In genomic region chr13:52195052-52195837, GRCh38 we compare ENCODE assay signal across 8 cellular contexts. TPM values are rescaled to one million over a fixed set of nuclear protein-coding genes. Genes with fewer than 3 reads are reported as not detected.
DNase-seq lines count a peak whose midpoint lies in the region; ATAC-seq, FAIRE-seq and TF ChIP-seq lines count a peak whose summit lies in the region.

No MANE protein-coding gene starts in this region.

- peak overlapping the region; percentile 96 to 99 (median 98) for H3K4me3 Mint-ChIP-seq in CD4-positive, alpha-beta memory T cell

- peak overlapping the region; percentile 62 for H2AFZ ChIP-seq in endothelial cell of umbilical vein (ENCODE audit: low read depth, low read length)

- no peaks in the 10 kb centered on the region for H3K27me3 Mint-ChIP-seq in CD4-positive, alpha-beta memory T cell

- peak overlapping the region; percentile 64 for H3K9ac ChIP-seq in endothelial cell of umbilical vein (replicated peaks; ENCODE audit: extremely low read depth, insufficient read depth, low read length)

- H3K36me3 Mint-ChIP-seq in CD4-positive, alpha-beta memory T cell = peaks cover 0 to 14% of the 10 kb centered on the region in 2 donors

- peak; percentile 47 to 56 (median 52) for DNase-seq in CD4-positive, alpha-beta memory T cell
- DNase-seq in Jurkat, Clone E6-1 (ENCODE audit: low read depth, low spot score) = no peak
- peak; percentile 46 for DNase-seq in activated CD8-positive, alpha-beta memory T cell treated with anti-CD3 and anti-CD28 coated beads, Interleukin-2, amount 50 U/mL, for 1 hour (ENCODE audit: extremely low read depth)
- DNase-seq in endothelial cell of umbilical vein (ENCODE audit: low read depth, low spot score) = peak; percentile 83
- DNase-seq in mucosa of gallbladder (ENCODE audit: low spot score) = peak; percentile 78
- peak; percentile 58 for DNase-seq in stimulated activated CD8-positive, alpha-beta memory T cell treated with anti-CD3 and anti-CD28 coated beads, Interleukin-4, amount 100 ng/mL, for 24 hours (ENCODE audit: low read depth)

- BruUV-seq in endothelial cell of umbilical vein (replicated peaks; lab: Mats Ljungman, UMichigan) = no TSS peak

- no peaks in the 10 kb centered on the region for H3K9me1 ChIP-seq in endothelial cell of umbilical vein (replicated peaks; ENCODE audit: control insufficient read depth, extremely low read depth, insufficient read depth, low read length)

- intact Hi-C loops in CD4-positive, alpha-beta memory T cell (cut with micrococcal nuclease) = loop anchor here (1.0 to 10.0 kb wide), 6 partner anchors 66 to 610 kb away; partner anchors contain the start of genes ALG11, DHRS12, NEK5 and VPS36
- intact Hi-C loops in endothelial cell of umbilical vein (cut with micrococcal nuclease) = loop anchor here (1.0 to 2.0 kb wide), 4 partner anchors 42 to 256 kb away; partner anchors contain the start of genes ALG11 and VPS36

- ATAC-seq in GM21367 (IDR thresholded peaks at IDR 0.05; ENCODE audit: unreplicated experiment) (peak; percentile 50), GM18520 (IDR thresholded peaks at IDR 0.05; ENCODE audit: unreplicated experiment) (no peak)

- peak overlapping the region; percentile 94 to 99 (median 97) for H3K27ac Mint-ChIP-seq in CD4-positive, alpha-beta memory T cell

- peaks cover 22 to 32% (median 29%) of the 10 kb centered on the region in 4 donors for H3K4me1 Mint-ChIP-seq in CD4-positive, alpha-beta memory T cell

- no peaks in the 10 kb centered on the region for H3K27me3 ChIP-seq in CD4-positive, alpha-beta memory T cell (ENCODE audit: insufficient read depth, low read length)
- no peaks in the 10 kb centered on the region for H3K27me3 ChIP-seq in endothelial cell of umbilical vein (ENCODE audit: control insufficient read depth in 2 of 2, insufficient read depth in 2 of 2, low read length in 2 of 2)

- H3K27ac ChIP-seq in CD4-positive, alpha-beta memory T cell (ENCODE audit: low read depth, low read length) = peak overlapping the region; percentile 68
- H3K27ac ChIP-seq in endothelial cell of umbilical vein (ENCODE audit: insufficient read depth, low read depth, low read length) = peak overlapping the region; percentile 43

- H3K9me3 ChIP-seq in CD4-positive, alpha-beta memory T cell (ENCODE audit: control insufficient read depth in 1 of 2, low read length in 2 of 2) = no peaks in the 10 kb centered on the region
- no peaks in the 10 kb centered on the region for H3K9me3 ChIP-seq in endothelial cell of umbilical vein (replicated peaks; ENCODE audit: control insufficient read depth, insufficient read depth, low read length)

- peak overlapping the region; percentile 63 for H3K4me2 ChIP-seq in endothelial cell of umbilical vein (ENCODE audit: insufficient read depth, low read length)

- peak in 1 of 2 donors; percentile 35 for TF ChIP-seq CTCF in endothelial cell of umbilical vein (IDR thresholded peaks at IDR 0.05; ENCODE audit: extremely low read depth in 1 of 2, insufficient read depth in 1 of 2, low read depth in 1 of 2, low read length in 2 of 2)

- TF ChIP-seq POLR2A in endothelial cell of umbilical vein (IDR thresholded peaks at IDR 0.05; ENCODE audit: low read depth, low read length) = peak; percentile 60

- FAIRE-seq in endothelial cell of umbilical vein (lab: Jason Lieb, UNC) = peak; percentile 26

- POLR2A ChIA-PET in CD4-positive, alpha-beta memory T cell (lab: Charles Lee; ENCODE audit: partially characterized antibody) = interaction anchor here (0.7 to 3.1 kb wide), 10 partner anchors 36 to 742 kb away, joined by 3 to 18 read pairs (median 8); partner anchors contain the start of genes ALG11, ATP7B, INTS6 and NEK3
- POLR2A ChIA-PET in endothelial cell of umbilical vein (lab: Charles Lee) = no interaction called here

- H3K9me3 Mint-ChIP-seq in CD4-positive, alpha-beta memory T cell = no peaks in the 10 kb centered on the region

- CTCF ChIA-PET in CD4-positive, alpha-beta memory T cell (lab: Charles Lee; ENCODE audit: partially characterized antibody) = interaction anchor here (0.7 to 2.2 kb wide), 11 partner anchors 8 to 380 kb away, joined by 3 to 10 read pairs (median 4); partner anchors contain the start of gene VPS36
- CTCF ChIA-PET in endothelial cell of umbilical vein (lab: Charles Lee) = interaction anchor here (1.0 to 2.6 kb wide), 6 partner anchors 35 to 255 kb away, joined by 3 to 15 read pairs (median 5); partner anchors contain the start of genes NEK3, NEK5 and VPS36

- dilution Hi-C loops in endothelial cell of umbilical vein (cut with MboI; ENCODE audit: extremely low pct_ligation_motif_present, low sequenced_read_pairs) = no loop called here

- peaks cover 24% of the 10 kb centered on the region for H3K4me1 ChIP-seq in CD4-positive, alpha-beta memory T cell (ENCODE audit: insufficient read depth, low read length)
- peaks cover 9% of the 10 kb centered on the region for H3K4me1 ChIP-seq in endothelial cell of umbilical vein (ENCODE audit: control insufficient read depth, extremely low read depth, insufficient read depth, low read length)

- H4K20me1 ChIP-seq in endothelial cell of umbilical vein (replicated peaks; ENCODE audit: control insufficient read depth, extremely low read depth, insufficient read depth, low read length) = no peaks in the 10 kb centered on the region

- peaks cover 10% of the 10 kb centered on the region for H3K79me2 ChIP-seq in endothelial cell of umbilical vein (ENCODE audit: control insufficient read depth, insufficient read depth, low read length)

- no peaks in the 10 kb centered on the region for H3K36me3 ChIP-seq in CD4-positive, alpha-beta memory T cell (ENCODE audit: insufficient read depth, low read length)
- H3K36me3 ChIP-seq in endothelial cell of umbilical vein (ENCODE audit: control insufficient read depth in 2 of 2, extremely low read depth in 1 of 2, insufficient read depth in 2 of 2, low read length in 2 of 2) = no peaks in the 10 kb centered on the region

- peak overlapping the region; percentile 82 to 94 for H3K4me3 ChIP-seq in CD4-positive, alpha-beta memory T cell (ENCODE audit: low read length in 2 of 2)
- peak overlapping the region; percentile 95 for H3K4me3 ChIP-seq in Jurkat, Clone E6-1 (ENCODE audit: low read length)
- peak overlapping the region; percentile 37 to 88 (median 73) for H3K4me3 ChIP-seq in endothelial cell of umbilical vein (replicated peaks in 1 of 3; ENCODE audit: insufficient read depth in 1 of 3, low read depth in 1 of 3, low read length in 3 of 3)

TF ChIP-seq in endothelial cell of umbilical vein, 7 proteins besides CTCF, POLR2A, EP300 and RAD21:
- TF ChIP-seq MAX (IDR thresholded peaks at IDR 0.05; ENCODE audit: insufficient read depth, insufficient read length) (peak; percentile 62), POLR2AphosphoS5 (IDR thresholded peaks at IDR 0.05; ENCODE audit: insufficient read depth, low read depth, low read length) (peak; percentile 38), FOS (IDR thresholded peaks at IDR 0.05; ENCODE audit: borderline replicate concordance, insufficient read depth, low read length) (no peak), EZH2 (IDR thresholded peaks at IDR 0.05; ENCODE audit: borderline replicate concordance, low read depth, low read length, severe bottlenecking) (no peak)
TF ChIP-seq in endothelial cell of umbilical vein: peak in this region for 2.

RNA-seq across cellular contexts. Expression of gene NEK3, which starts 35.8 kb away (rescaled TPM):
- 1 to 10 TPM; 6.4 to 8.2 TPM for total RNA-seq in CD4-positive, alpha-beta memory T cell
- polyA plus RNA-seq in CD4-positive, alpha-beta memory T cell = 1 to 10 TPM; 3.4 to 7.3 TPM
- 7.2 TPM for polyA plus RNA-seq in Jurkat, Clone E6-1 (2012; ENCODE audit: insufficient read depth, insufficient read length)
- 13.8 and 23.5 TPM in 2 replicates for total RNA-seq in endothelial cell of umbilical vein
- 8.3 and 10.3 TPM in 2 replicates for polyA plus RNA-seq in endothelial cell of umbilical vein
- polyA plus RNA-seq in endothelial cell of umbilical vein (2011; cell fraction: cytosol; rRNA removed) = 7.7 and 10.4 TPM in 2 replicates
- 39.0 and 44.9 TPM in 2 replicates for polyA plus RNA-seq in endothelial cell of umbilical vein (2011; cell fraction: nucleus; rRNA removed)
- 14.8 and 17.8 TPM in 2 replicates for polyA plus RNA-seq in endothelial cell of umbilical vein (2012)
- polyA minus RNA-seq in endothelial cell of umbilical vein = 5.5 and 9.4 TPM in 2 replicates
- 3.7 TPM for polyA minus RNA-seq in endothelial cell of umbilical vein (2011; cell fraction: cytosol; rRNA and poly(A)+ RNA removed)
- polyA minus RNA-seq in endothelial cell of umbilical vein (2011; cell fraction: nucleus; rRNA and poly(A)+ RNA removed) = 7.9 and 9.1 TPM in 2 replicates
- total RNA-seq in mucosa of gallbladder = 8.4 TPM
